Comparison of ENCODE assay signal across 30 cellular contexts in genomic region chr7:141537906-141538305, GRCh38.
"Had no signal": no experiment of that assay in that cellular context is flagged by ENCODE, and none has a peak within 500 bp of the region (broad histone marks: within the 10 kb centered on the region; RNA-seq: fewer than 3 reads in every experiment).

No MANE protein-coding gene starts in this region.

- H3K4me1 ChIP-seq: adrenal gland, body of pancreas, breast epithelium had no signal

- ATAC-seq: activated naive CD4-positive, alpha-beta T cell treated with anti-CD3 and anti-CD28 coated beads, Interleukin-2, amount 50 U/mL, for 72 hours; activated naive CD8-positive, alpha-beta T cell treated with anti-CD3 and anti-CD28 coated beads, Interleukin-2, amount 50 U/mL, for 24 hours; activated T-cell treated with anti-CD3 and anti-CD28 coated beads, Interleukin-2, amount 50 U/mL, for 4 hours; activated T-cell treated with anti-CD3 and anti-CD28 coated beads, Interleukin-2, amount 50 U/mL, for 72 hours; activated T-helper 17 cell treated with anti-CD3 and anti-CD28 coated beads, Interleukin-2, amount 50 U/mL, for 72 hours; body of pancreas had no signal

- H3K27me3 ChIP-seq: adrenal gland, ascending aorta, body of pancreas, breast epithelium, cardiac muscle cell had no signal

- H3K27ac ChIP-seq: adrenal gland, ascending aorta, body of pancreas, breast epithelium, cardiac muscle cell had no signal

- H3K4me3 ChIP-seq: adrenal gland, ascending aorta, body of pancreas, breast epithelium, cardiac muscle cell had no signal

- H3K36me3 ChIP-seq: adrenal gland, ascending aorta, breast epithelium, cardiac muscle cell had no signal

- H3K9me3 ChIP-seq: adrenal gland, ascending aorta, body of pancreas, breast epithelium had no signal

- DNase-seq: activated effector memory CD4-positive, alpha-beta T cell treated with anti-CD3 and anti-CD28 coated beads, Interleukin-2, amount 50 U/mL, for 16 hours; activated effector memory CD4-positive, alpha-beta T cell treated with Interleukin-2 at 50 U/mL for 16 hours; activated gamma-delta T cell; activated gamma-delta T cell treated with Interleukin-2 at 50 U/mL for 16 hours; activated naive CD4-positive, alpha-beta T cell; activated naive CD4-positive, alpha-beta T cell treated with anti-CD3 and anti-CD28 coated beads for 36 hours; activated naive CD4-positive, alpha-beta T cell treated with anti-CD3 and anti-CD28 coated beads, Interleukin-2, amount 10 ng/mL, durations not matched to agents 7 days and 5 days; activated naive CD4-positive, alpha-beta T cell treated with anti-CD3 and anti-CD28 coated beads, Interleukin-2, amount 50 U/mL, for 16 hours; activated naive CD4-positive, alpha-beta T cell treated with Interleukin-2 at 50 U/mL for 16 hours; activated naive CD8-positive, alpha-beta T cell treated with anti-CD3 and anti-CD28 coated beads for 36 hours; activated naive CD8-positive, alpha-beta T cell treated with anti-CD3 and anti-CD28 coated beads, Interleukin-2, amount 10 ng/mL, durations not matched to agents 7 days and 5 days; activated naive CD8-positive, alpha-beta T cell treated with anti-CD3 and anti-CD28 coated beads, Interleukin-2, amount 50 U/mL, for 24 hours; activated T-cell treated with anti-CD3 and anti-CD28 coated beads, Interleukin-2, amount 50 U/mL, for 24 hours; activated T-cell treated with anti-CD3 and anti-CD28 coated beads, Interleukin-2, amount 50 U/mL, for 4 hours; activated T-cell treated with anti-CD3 and anti-CD28 coated beads, Interleukin-2, amount 50 U/mL, for 48 hours; activated T-cell treated with anti-CD3 and anti-CD28 coated beads, Interleukin-2, amount 50 U/mL, for 72 hours; adrenal gland; amniotic stem cell; amygdala; anterior cingulate cortex; aorta; body of pancreas; caudate nucleus; central memory CD4-positive, alpha-beta T cell; cerebellar nuclear complex had no signal
